ENCODE assay signal across 9 cellular contexts in genomic region chr1:20640183-20640597, GRCh38. TPM values are rescaled to one million over a fixed set of nuclear protein-coding genes. Genes with fewer than 3 reads are reported as not detected.
A peak's percentile ranks its signal among the peaks of the same experiment; 100 is the strongest.
DNase-seq lines count a peak whose midpoint lies in the region; ATAC-seq and TF ChIP-seq lines count a peak whose summit lies in the region.
"Had no signal": no experiment of that assay in that cellular context is flagged by ENCODE, and none has a peak within 500 bp of the region (broad histone marks: within the 10 kb centered on the region; RNA-seq: fewer than 3 reads in every experiment).

No MANE protein-coding gene starts in this region.

- in situ Hi-C loops in astrocyte of the spinal cord (cut with HindIII; ENCODE audit: low sequenced_read_pairs): no loop called here

- no peaks in the 10 kb centered on the region for H3F3A ChIP-seq in Loucy (ENCODE audit: low read depth)

- H3K4me3 ChIP-seq in Loucy (ENCODE audit: low read length, poor library complexity, severe bottlenecking): no peak overlapping the region
- H3K4me3 ChIP-seq in astrocyte of the spinal cord (ENCODE audit: low read depth, low read length): no peak overlapping the region

- H3K4me2 ChIP-seq in Loucy (ENCODE audit: low read depth, low read length, poor library complexity, severe bottlenecking): no peak overlapping the region

- H3K27me3 Mint-ChIP-seq in T-helper 17 cell: no peaks in the 10 kb centered on the region
- H3K27me3 Mint-ChIP-seq: activated naive CD8-positive, alpha-beta T cell had no signal

- no peaks in the 10 kb centered on the region for H3K4me1 ChIP-seq in Loucy (ENCODE audit: insufficient read depth, low read length, poor library complexity, severe bottlenecking)

- no peaks in the 10 kb centered on the region for H4K20me1 ChIP-seq in Loucy (ENCODE audit: insufficient read depth, low read length, poor library complexity, severe bottlenecking)

- H3K9me2 ChIP-seq in Loucy (replicated peaks; ENCODE audit: low read depth, low read length): no peaks in the 10 kb centered on the region

- H3K36me3 ChIP-seq in Loucy (ENCODE audit: insufficient read depth, low read length): no peaks in the 10 kb centered on the region

- peaks cover 17% of the 10 kb centered on the region for H3K4me1 Mint-ChIP-seq in T-helper 17 cell

- H3K36me3 Mint-ChIP-seq in T-helper 17 cell (ENCODE audit: low read depth): peaks cover 3% of the 10 kb centered on the region

- H3K27me3 ChIP-seq in Loucy (ENCODE audit: insufficient read depth, low read length, poor library complexity, severe bottlenecking): no peaks in the 10 kb centered on the region

- TF ChIP-seq CTCF in GM10266 (IDR thresholded peaks at IDR 0.05; ENCODE audit: control insufficient read depth, insufficient read depth, low read depth, missing control alignments): peak; percentile 81
- peak; percentile 94 for TF ChIP-seq CTCF in Loucy (conservative IDR thresholded peaks at IDR 0.05; ENCODE audit: low read length)
- TF ChIP-seq CTCF in astrocyte of the spinal cord (IDR thresholded peaks at IDR 0.05; ENCODE audit: low read depth, low read length): peak; percentile 76

- no peak overlapping the region for H3K9ac ChIP-seq in Loucy (ENCODE audit: low read depth, low read length, poor library complexity, severe bottlenecking)

- ATAC-seq in T-helper 17 cell (peak; percentile 78), HG03469 (IDR thresholded peaks at IDR 0.05; ENCODE audit: unreplicated experiment) (no peak)

- no peak overlapping the region for H2AFZ ChIP-seq in Loucy (ENCODE audit: low read length)

- H3K79me2 ChIP-seq in Loucy (ENCODE audit: insufficient read depth, low read length): no peaks in the 10 kb centered on the region

- no peak overlapping the region for H3K27ac Mint-ChIP-seq in T-helper 17 cell
- H3K27ac Mint-ChIP-seq: activated naive CD8-positive, alpha-beta T cell had no signal

- DNase-seq in GM10266 (ENCODE audit: extremely low spot score) (peak; percentile 75), T-helper 17 cell (peak in 2 of 3 donors; percentile 33 to 42), astrocyte of the spinal cord (ENCODE audit: low read depth, low spot score) (peak; percentile 52), iPS-NIHi11 (ENCODE audit: low spot score) (peak; percentile 59), islet precursor cell (no peak)
- DNase-seq in stimulated activated CD4-positive, alpha-beta T cell treated with anti-CD3 and anti-CD28 coated beads, Interleukin-1b, Interleukin-23, amount 100 ng/mL, for 24 hours (ENCODE audit: low read depth in 4 of 4, low spot score in 1 of 4): peak in 3 of 4 experiments; percentile 30 to 37 (median 34)

- no peak overlapping the region for H3K4me3 Mint-ChIP-seq in T-helper 17 cell
- H3K4me3 Mint-ChIP-seq: activated naive CD8-positive, alpha-beta T cell had no signal

- H3K9me3 ChIP-seq in Loucy (ENCODE audit: insufficient read depth, low read depth, low read length) (no peaks in the 10 kb centered on the region), T-helper 17 cell (ENCODE audit: control insufficient read depth, low read length, poor library complexity, severe bottlenecking) (no peaks in the 10 kb centered on the region)

RNA-seq across cellular contexts. Expression of gene PINK1, which starts 6.9 kb away (rescaled TPM):
- total RNA-seq in T-helper 17 cell: 1 to 10 TPM; 9.6 to 9.8 TPM

RNA-seq across cellular contexts. Expression of gene DDOST, which starts 21.0 kb away (rescaled TPM):
- total RNA-seq in T-helper 17 cell: 100 to 1,000 TPM; 104 to 112 TPM

RNA-seq across cellular contexts. Expression of gene CDA, which starts 51.3 kb away (rescaled TPM):
- total RNA-seq in T-helper 17 cell: 1 to 10 TPM in 1 of 2 donors, not detected in 1; 1.1 TPM
